Comparison of ENCODE assay signal across 9 cellular contexts in the genomic region with DNA sequence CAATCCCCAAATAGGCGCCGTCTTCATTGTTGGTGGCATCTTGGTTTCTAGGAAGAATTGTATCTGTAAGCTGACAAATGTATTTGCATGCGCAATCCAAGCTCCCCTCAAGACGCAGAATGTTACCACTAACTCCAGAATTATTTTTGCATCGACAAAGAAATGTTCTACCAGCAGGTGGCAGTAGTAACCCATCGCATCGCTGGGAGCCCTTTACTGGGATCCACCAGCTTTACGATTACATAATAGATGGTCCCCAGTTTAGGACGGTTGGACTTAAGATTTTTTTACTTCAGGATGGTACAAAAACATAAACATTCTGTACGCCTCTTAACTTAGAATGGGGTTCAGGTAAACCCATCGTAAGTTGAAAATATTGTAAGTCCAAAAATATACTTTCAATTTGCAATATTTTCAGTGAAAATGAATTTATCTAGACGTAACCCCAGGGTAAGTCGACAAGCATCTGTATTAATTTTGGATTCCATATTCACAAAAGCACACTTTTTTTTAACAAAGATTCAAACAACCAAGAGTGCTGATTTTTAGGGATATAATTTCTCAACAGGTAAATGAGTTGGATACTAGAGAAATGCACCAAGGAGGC.
A peak's percentile ranks its signal among the peaks of the same experiment; 100 is the strongest.
DNase-seq lines count a peak whose midpoint lies in the region; ATAC-seq and TF ChIP-seq lines count a peak whose summit lies in the region.
"Had no signal": no experiment of that assay in that cellular context is flagged by ENCODE, and none has a peak within 500 bp of the region (broad histone marks: within the 10 kb centered on the region; RNA-seq: fewer than 3 reads in every experiment).

No MANE protein-coding gene starts in this region.

- no peak for TF ChIP-seq EP300 in tibial nerve (IDR thresholded peaks at IDR 0.05)

- H3K27ac Mint-ChIP-seq in endothelial cell (ENCODE audit: unreplicated experiment) = no peak overlapping the region

- H3K27ac ChIP-seq in VCaP = no peak overlapping the region
- no peak overlapping the region for H3K27ac ChIP-seq in tibial nerve
- H3K27ac ChIP-seq: SJSA1 had no signal

- TF ChIP-seq CTCF in VCaP (conservative IDR thresholded peaks at IDR 0.05) (peak; percentile 95), endothelial cell (IDR thresholded peaks at IDR 0.05; ENCODE audit: unreplicated experiment) (peak; percentile 86), tibial nerve (IDR thresholded peaks at IDR 0.05) (peak; percentile 53 to 67 (median 64))

- no peak overlapping the region for H3K4me3 ChIP-seq in tibial nerve
- H3K4me3 ChIP-seq: SJSA1 had no signal

- ATAC-seq in GM21447 (IDR thresholded peaks at IDR 0.05; ENCODE audit: unreplicated experiment) = peak; percentile 69

- H3K27me3 ChIP-seq in tibial nerve = no peaks in the 10 kb centered on the region
- H3K27me3 ChIP-seq: SJSA1 had no signal

- TF ChIP-seq POLR2A in tibial nerve (IDR thresholded peaks at IDR 0.05) = no peak

- H3K4me1 Mint-ChIP-seq in endothelial cell (ENCODE audit: unreplicated experiment) = no peaks in the 10 kb centered on the region

- H3K36me3 Mint-ChIP-seq in endothelial cell (ENCODE audit: low read depth, unreplicated experiment) = peaks cover 4% of the 10 kb centered on the region

- DNase-seq in D341Med (ENCODE audit: low spot score) = peak; percentile 81
- DNase-seq in NCI-H2029 (lab: John Stamatoyannopoulos, UW) = peak; percentile 61
- DNase-seq in endothelial cell (ENCODE audit: low spot score) = peak; percentile 71
- DNase-seq in mucosa of gallbladder (ENCODE audit: low spot score) = peak; percentile 56
- peak in 1 of 2 donors; percentile 65 for DNase-seq in tibial nerve (ENCODE audit: low spot score in 2 of 2)
- no peak for DNase-seq in posterior vena cava (ENCODE audit: low spot score)

- H3K9me3 Mint-ChIP-seq in endothelial cell (ENCODE audit: unreplicated experiment) = no peaks in the 10 kb centered on the region

- intact Hi-C loops in posterior vena cava (cut with DNase I) = no loop called here

- peaks cover 2% of the 10 kb centered on the region for H3K27me3 Mint-ChIP-seq in endothelial cell (ENCODE audit: unreplicated experiment)

- H3K4me3 Mint-ChIP-seq in endothelial cell (ENCODE audit: unreplicated experiment) = no peak overlapping the region

- WGBS in tibial nerve, 2 donors = 18% methylated on average over 13 of the region's 13 CpGs

- no peaks in the 10 kb centered on the region for H3K36me3 ChIP-seq in tibial nerve
- H3K36me3 ChIP-seq: SJSA1 had no signal

- peaks cover 0 to 5% (median 0%) of the 10 kb centered on the region in 4 donors for H3K4me1 ChIP-seq in tibial nerve
- H3K4me1 ChIP-seq: SJSA1 had no signal

- H3K9me3 ChIP-seq in tibial nerve = no peaks in the 10 kb centered on the region
- H3K9me3 ChIP-seq: SJSA1 had no signal
